25 cellular contexts compared by ENCODE assay signal in the genomic region with DNA sequence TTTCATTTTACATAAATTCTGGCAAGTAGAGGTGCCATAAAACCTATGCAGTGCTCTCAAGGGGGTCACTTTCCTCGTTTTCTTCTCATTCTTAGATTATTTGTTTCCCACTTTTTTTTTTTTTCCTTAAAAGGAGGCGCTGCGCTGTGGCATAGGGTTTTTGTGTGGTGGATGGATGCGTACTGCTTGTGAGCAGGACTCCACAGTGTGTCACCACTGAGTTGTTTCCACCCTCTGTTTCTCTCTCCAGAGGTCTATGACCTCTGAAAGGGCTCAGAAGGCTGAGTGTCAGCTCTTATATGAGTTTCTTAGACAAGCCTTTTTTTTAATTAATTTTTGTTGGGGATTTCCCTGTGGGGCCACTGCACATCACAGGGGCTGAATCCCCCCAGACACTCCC. TPM values are rescaled to one million over a fixed set of nuclear protein-coding genes. Genes with fewer than 3 reads are reported as not detected.
DNase-seq lines count a peak whose midpoint lies in the region; ATAC-seq, FAIRE-seq and TF ChIP-seq lines count a peak whose summit lies in the region.
"Had no signal": no experiment of that assay in that cellular context is flagged by ENCODE, and none has a peak within 500 bp of the region (broad histone marks: within the 10 kb centered on the region; RNA-seq: fewer than 3 reads in every experiment).

No MANE protein-coding gene starts in this region.

- H3K36me3 Mint-ChIP-seq in endodermal cell (ENCODE audit: low read depth) = peaks cover 6% of the 10 kb centered on the region
- no peaks in the 10 kb centered on the region for H3K36me3 Mint-ChIP-seq in CD4-positive, alpha-beta memory T cell
- H3K36me3 Mint-ChIP-seq: CD8-positive, alpha-beta T cell had no signal

- H3K4me1 ChIP-seq in A549 (peaks cover 12% of the 10 kb centered on the region; the same call in 2 of the 3 replicates), Loucy (ENCODE audit: insufficient read depth, low read length, poor library complexity, severe bottlenecking) (peaks cover 7% of the 10 kb centered on the region), endodermal cell (ENCODE audit: control insufficient read depth, insufficient read depth, low read length) (peaks cover 3% of the 10 kb centered on the region), pancreas (no peaks in the 10 kb centered on the region)
- H3K4me1 ChIP-seq in CD4-positive, alpha-beta memory T cell (ENCODE audit: insufficient read depth, low read length) = no peaks in the 10 kb centered on the region
- H3K4me1 ChIP-seq: SJCRH30, uterus had no signal

- no peaks in the 10 kb centered on the region for H4K20me1 ChIP-seq in Loucy (ENCODE audit: insufficient read depth, low read length, poor library complexity, severe bottlenecking)

- peak in 1 of 2 experiments; percentile 49 for DNase-seq in A549 (ENCODE audit: low read depth in 1 of 2, low spot score in 1 of 2)
- peak; percentile 17 for DNase-seq in RPMI7951 (ENCODE audit: low read depth)
- no peak for DNase-seq in endodermal cell
- no peak for DNase-seq in NCI-H510A (lab: John Stamatoyannopoulos, UW)
- DNase-seq in AG20443 (ENCODE audit: low spot score) = no peak
- no peak for DNase-seq in pancreas
- DNase-seq in CD4-positive, alpha-beta memory T cell = no peak
- DNase-seq: activated CD4-positive, alpha-beta T cell treated with anti-CD3 and anti-CD28 coated beads, Interleukin-2, amount 50 U/mL, for 4 hours; activated naive CD4-positive, alpha-beta T cell treated with Interleukin-2 at 50 U/mL for 16 hours; activated T-cell treated with anti-CD3 and anti-CD28 coated beads, Interleukin-2, amount 50 U/mL, for 1 hour; aorta; CD8-positive, alpha-beta T cell; DMS53; foreskin melanocyte; islet precursor cell; NCI-H526 treated with DMSO at 0.1 percent for 48 hours; retina; SJCRH30; substantia nigra; uterus had no signal

- no peaks in the 10 kb centered on the region for H3K9me3 ChIP-seq in A549
- H3K9me3 ChIP-seq in Loucy (ENCODE audit: insufficient read depth, low read depth, low read length) = no peaks in the 10 kb centered on the region
- peaks cover 47% of the 10 kb centered on the region for H3K9me3 ChIP-seq in endodermal cell (ENCODE audit: control insufficient read depth, low read length)
- H3K9me3 ChIP-seq in pancreas = no peaks in the 10 kb centered on the region
- H3K9me3 ChIP-seq in CD4-positive, alpha-beta memory T cell (ENCODE audit: control insufficient read depth in 1 of 2, low read length in 2 of 2) = no peaks in the 10 kb centered on the region
- H3K9me3 ChIP-seq: uterus had no signal

- FAIRE-seq in A549 (lab: Jason Lieb, UNC) (no peak), pancreas (lab: Jason Lieb, UNC) (no peak)
- FAIRE-seq: GM12892 had no signal

- no peak overlapping the region for H3K27ac ChIP-seq in A549
- H3K27ac ChIP-seq in endodermal cell (ENCODE audit: low read depth, low read length) = no peak overlapping the region
- H3K27ac ChIP-seq in pancreas = no peak overlapping the region
- H3K27ac ChIP-seq in CD4-positive, alpha-beta memory T cell (ENCODE audit: low read depth, low read length) = no peak overlapping the region
- H3K27ac ChIP-seq: SJCRH30, uterus had no signal

- no peak for TF ChIP-seq EP300 in A549 (IDR thresholded peaks at IDR 0.05)

- peaks cover 38% of the 10 kb centered on the region for H3K9me3 Mint-ChIP-seq in endodermal cell
- no peaks in the 10 kb centered on the region for H3K9me3 Mint-ChIP-seq in CD4-positive, alpha-beta memory T cell
- H3K9me3 Mint-ChIP-seq: CD8-positive, alpha-beta T cell; central memory CD8-positive, alpha-beta T cell had no signal

- WGBS in A549 (ENCODE audit: missing lambda C conversion rate) = 52% methylated on average over 4 of the region's 4 CpGs
- whole genome bisulfite sequencing in endodermal cell (ENCODE audit: insufficient coverage in 1 of 2, insufficient read length in 1 of 2), 2 experiments = 67 to 78% methylated on average over 1 to 4 of the region's 4 CpGs
- WGBS in pancreas, 2 donors = 56 to 59% methylated on average over 4 of the region's 4 CpGs

- no peak overlapping the region for H3K9ac ChIP-seq in Loucy (ENCODE audit: low read depth, low read length, poor library complexity, severe bottlenecking)
- no peak overlapping the region for H3K9ac ChIP-seq in endodermal cell (ENCODE audit: extremely low read depth, low read length, poor library complexity, severe bottlenecking)

- H3K27me3 Mint-ChIP-seq in endodermal cell (ENCODE audit: insufficient read depth) = peaks cover 11% of the 10 kb centered on the region
- H3K27me3 Mint-ChIP-seq in CD4-positive, alpha-beta memory T cell = peaks cover 3 to 4% of the 10 kb centered on the region in 2 donors
- H3K27me3 Mint-ChIP-seq: central memory CD8-positive, alpha-beta T cell had no signal

- intact Hi-C loops in pancreas (cut with DNase I) = no loop called here
- intact Hi-C loops in CD4-positive, alpha-beta memory T cell (cut with micrococcal nuclease) = no loop called here

- H3K4me2 ChIP-seq in A549 = no peak overlapping the region
- peak overlapping the region; percentile 51 for H3K4me2 ChIP-seq in Loucy (ENCODE audit: low read depth, low read length, poor library complexity, severe bottlenecking)

- no peaks in the 10 kb centered on the region for H3K4me1 Mint-ChIP-seq in endodermal cell
- H3K4me1 Mint-ChIP-seq in CD4-positive, alpha-beta memory T cell = peaks cover 0 to 5% (median under 1%) of the 10 kb centered on the region in 4 donors
- H3K4me1 Mint-ChIP-seq: WTC11 had no signal

- TF ChIP-seq RAD21 in A549 (conservative IDR thresholded peaks at IDR 0.05 in 1 of 2, IDR thresholded peaks at IDR 0.05 in 1 of 2) = no peak

- no peaks in the 10 kb centered on the region for H3K79me2 ChIP-seq in Loucy (ENCODE audit: insufficient read depth, low read length)

- peak overlapping the region; percentile 55; the same call in 1 of the 2 replicates for H2AFZ ChIP-seq in Loucy (ENCODE audit: low read length)

- H3K4me3 ChIP-seq in A549 (no peak overlapping the region), Loucy (ENCODE audit: low read length, poor library complexity, severe bottlenecking) (peak overlapping the region; percentile 32), endodermal cell (ENCODE audit: low read length) (no peak overlapping the region), pancreas (no peak overlapping the region)
- no peak overlapping the region for H3K4me3 ChIP-seq in CD4-positive, alpha-beta memory T cell (ENCODE audit: low read length in 2 of 2)
- H3K4me3 ChIP-seq: lung, SJCRH30, uterus had no signal

- no peak for TF ChIP-seq CTCF in A549 (IDR thresholded peaks at IDR 0.05)
- TF ChIP-seq CTCF in Loucy (conservative IDR thresholded peaks at IDR 0.05; ENCODE audit: low read length) = peak; percentile 25; the same call in 1 of the 2 replicates
- peak; percentile 29 for TF ChIP-seq CTCF in endodermal cell (conservative IDR thresholded peaks at IDR 0.05)
- TF ChIP-seq CTCF in pancreas (IDR thresholded peaks at IDR 0.05) = no peak

- H3K4me3 Mint-ChIP-seq in endodermal cell = no peak overlapping the region
- H3K4me3 Mint-ChIP-seq in CD4-positive, alpha-beta memory T cell = no peak overlapping the region
- H3K4me3 Mint-ChIP-seq: CD8-positive, alpha-beta T cell; central memory CD8-positive, alpha-beta T cell; WTC11 had no signal

- no peaks in the 10 kb centered on the region for H3K9me2 ChIP-seq in Loucy (replicated peaks; ENCODE audit: low read depth, low read length)

- H3K27me3 ChIP-seq in Loucy (ENCODE audit: insufficient read depth, low read length, poor library complexity, severe bottlenecking) = no peaks in the 10 kb centered on the region
- no peaks in the 10 kb centered on the region for H3K27me3 ChIP-seq in endodermal cell (ENCODE audit: control insufficient read depth, insufficient read depth, low read length, poor library complexity, severe bottlenecking)
- H3K27me3 ChIP-seq in pancreas = no peaks in the 10 kb centered on the region
- H3K27me3 ChIP-seq in CD4-positive, alpha-beta memory T cell (ENCODE audit: insufficient read depth, low read length) = no peaks in the 10 kb centered on the region
- H3K27me3 ChIP-seq: uterus had no signal

- peak; percentile 66 to 86; a peak in 4 of 6 replicates for ATAC-seq in A549
- ATAC-seq in pancreas = no peak
- ATAC-seq: CD8-positive, alpha-beta T cell; WTC11 had no signal

- H3F3A ChIP-seq in Loucy (ENCODE audit: low read depth) = no peaks in the 10 kb centered on the region

- POLR2A ChIA-PET in A549 (lab: Yijun Ruan, JAX) = no interaction called here
- POLR2A ChIA-PET in CD4-positive, alpha-beta memory T cell (lab: Charles Lee; ENCODE audit: partially characterized antibody) = no interaction called here

- H3K36me3 ChIP-seq in Loucy (ENCODE audit: insufficient read depth, low read length) (no peaks in the 10 kb centered on the region), endodermal cell (ENCODE audit: control insufficient read depth, insufficient read depth, low read length) (no peaks in the 10 kb centered on the region), pancreas (no peaks in the 10 kb centered on the region)
- no peaks in the 10 kb centered on the region for H3K36me3 ChIP-seq in CD4-positive, alpha-beta memory T cell (ENCODE audit: insufficient read depth, low read length)
- H3K36me3 ChIP-seq: SJCRH30, uterus had no signal

- CTCF ChIA-PET in A549 (lab: Yijun Ruan, JAX) = interaction anchor here (2.5 to 2.8 kb wide), 2 partner anchors 9 to 18 kb away, joined by 9 to 16 read pairs; a partner anchor contains a TSS
- CTCF ChIA-PET in CD4-positive, alpha-beta memory T cell (lab: Charles Lee; ENCODE audit: partially characterized antibody) = interaction anchor here (0.9 to 1.2 kb wide), 2 partner anchors 39 to 114 kb away, joined by 3 read pairs; no protein-coding TSS in a partner anchor

- TF ChIP-seq POLR2A in A549 (IDR thresholded peaks at IDR 0.05; ENCODE audit: low read length) = no peak

- no peak overlapping the region for H3K27ac Mint-ChIP-seq in endodermal cell
- H3K27ac Mint-ChIP-seq in CD4-positive, alpha-beta memory T cell = no peak overlapping the region
- H3K27ac Mint-ChIP-seq: CD8-positive, alpha-beta T cell; WTC11 had no signal

RNA-seq across cellular contexts. Expression of a gene that starts 13.6 kb away (rescaled TPM):
- polyA plus RNA-seq in A549 (2011; rRNA removed) = 30.9 and 47.4 TPM in 2 replicates
- polyA plus RNA-seq in A549 (2012; cell fraction: cytosol; rRNA removed) = 90.4 and 94.8 TPM in 2 replicates
- polyA plus RNA-seq in A549 (2012; cell fraction: nucleus; rRNA removed) = 70.3 and 77.1 TPM in 2 replicates
- polyA plus RNA-seq in A549 (2017; fragmentation: RNase III; extraction: RNeasy Plus Mini Kit Qiagen cat#74134 plus additional on column Dnase treatment) = 42.2 to 49.8 TPM (median 44.1 TPM) in 3 replicates
- polyA minus RNA-seq in A549 (2011; rRNA and poly(A)+ RNA removed) = 17.0 and 19.8 TPM in 2 replicates
- 70.2 and 92.2 TPM in 2 replicates for total RNA-seq in RPMI7951 (2014; rRNA removed; shearing (Covaris generic))
- total RNA-seq in endodermal cell = 10 to 100 TPM; 40.9 to 49.7 TPM
- 32.9 TPM for polyA plus RNA-seq in endodermal cell (2013, experiment 1 of 2)
- polyA plus RNA-seq in endodermal cell (2013, experiment 2 of 2) = 36.2 TPM
- 10 to 100 TPM; 28.6 to 42.3 (median 32.6) TPM for total RNA-seq in pancreas
- 10 to 100 TPM; 64.9 to 92.0 TPM for polyA plus RNA-seq in pancreas
- total RNA-seq in CD4-positive, alpha-beta memory T cell = 10 to 100 TPM; 34.8 to 40.5 TPM
- 10 to 100 TPM; 64.3 to 76.6 TPM for polyA plus RNA-seq in CD4-positive, alpha-beta memory T cell

RNA-seq across cellular contexts. Expression of a gene that starts 18.2 kb away (rescaled TPM):
- polyA plus RNA-seq in A549 (2011; rRNA removed) = 90.3 and 90.6 TPM in 2 replicates
- polyA plus RNA-seq in A549 (2012; cell fraction: cytosol; rRNA removed) = 19.1 and 24.3 TPM in 2 replicates
- polyA plus RNA-seq in A549 (2012; cell fraction: nucleus; rRNA removed) = 19.7 and 28.6 TPM in 2 replicates
- polyA plus RNA-seq in A549 (2017; fragmentation: RNase III; extraction: RNeasy Plus Mini Kit Qiagen cat#74134 plus additional on column Dnase treatment) = 42.4 to 43.6 TPM (median 42.5 TPM) in 3 replicates
- 69.9 and 76.2 TPM in 2 replicates for polyA minus RNA-seq in A549 (2011; rRNA and poly(A)+ RNA removed)
- total RNA-seq in RPMI7951 (2014; rRNA removed; shearing (Covaris generic)) = 27.2 and 32.1 TPM in 2 replicates
- 10 to 100 TPM; 42.9 to 53.0 TPM for total RNA-seq in endodermal cell
- 37.6 TPM for polyA plus RNA-seq in endodermal cell (2013, experiment 1 of 2)
- polyA plus RNA-seq in endodermal cell (2013, experiment 2 of 2) = 35.7 TPM
- total RNA-seq in pancreas = 10 to 100 TPM in 5 of 6 donors, 1 to 10 TPM in 1; 9.3 to 18.0 (median 15.6) TPM
- polyA plus RNA-seq in pancreas = 10 to 100 TPM in 1 of 2 donors, 1 to 10 TPM in 1; 6.8 to 15.5 TPM
- 10 to 100 TPM; 32.3 to 33.6 TPM for total RNA-seq in CD4-positive, alpha-beta memory T cell
- 10 to 100 TPM; 10.8 to 18.4 TPM for polyA plus RNA-seq in CD4-positive, alpha-beta memory T cell

RNA-seq across cellular contexts. Expression of a gene that starts 41.4 kb away (rescaled TPM):
- 102 and 114 TPM in 2 replicates for polyA plus RNA-seq in A549 (2011; rRNA removed)
- 284 and 313 TPM in 2 replicates for polyA plus RNA-seq in A549 (2012; cell fraction: cytosol; rRNA removed)
- 167 and 175 TPM in 2 replicates for polyA plus RNA-seq in A549 (2012; cell fraction: nucleus; rRNA removed)
- polyA plus RNA-seq in A549 (2017; fragmentation: RNase III; extraction: RNeasy Plus Mini Kit Qiagen cat#74134 plus additional on column Dnase treatment) = 194 to 205 TPM (median 197 TPM) in 3 replicates
- polyA minus RNA-seq in A549 (2011; rRNA and poly(A)+ RNA removed) = 69.8 and 87.4 TPM in 2 replicates
- 78.5 and 108 TPM in 2 replicates for total RNA-seq in RPMI7951 (2014; rRNA removed; shearing (Covaris generic))
- 100 to 1,000 TPM; 101 to 102 TPM for total RNA-seq in endodermal cell
- 139 TPM for polyA plus RNA-seq in endodermal cell (2013, experiment 1 of 2)
- polyA plus RNA-seq in endodermal cell (2013, experiment 2 of 2) = 127 TPM
- total RNA-seq in pancreas = 10 to 100 TPM; 30.0 to 47.4 (median 44.4) TPM
- 100 to 1,000 TPM; 101 to 109 TPM for polyA plus RNA-seq in pancreas
- 10 to 100 TPM; 81.3 to 83.4 TPM for total RNA-seq in CD4-positive, alpha-beta memory T cell
- 100 to 1,000 TPM; 191 to 224 TPM for polyA plus RNA-seq in CD4-positive, alpha-beta memory T cell

RNA-seq across cellular contexts. Expression of a gene that starts 41.6 kb away (rescaled TPM):
- polyA plus RNA-seq in A549 (2011; rRNA removed) (77.5 and 90.7 TPM in 2 replicates), A549 (2017; fragmentation: RNase III; extraction: RNeasy Plus Mini Kit Qiagen cat#74134 plus additional on column Dnase treatment) (106 to 139 TPM (median 127 TPM) in 3 replicates), pancreas (10 to 100 TPM; 18.4 to 23.2 TPM)
- 135 and 187 TPM in 2 replicates for polyA plus RNA-seq in A549 (2012; cell fraction: cytosol; rRNA removed)
- polyA plus RNA-seq in A549 (2012; cell fraction: nucleus; rRNA removed) = 111 and 119 TPM in 2 replicates
- polyA minus RNA-seq in A549 (2011; rRNA and poly(A)+ RNA removed) = 33.9 and 41.9 TPM in 2 replicates
- 27.8 and 28.1 TPM in 2 replicates for total RNA-seq in RPMI7951 (2014; rRNA removed; shearing (Covaris generic))
- total RNA-seq in endodermal cell (10 to 100 TPM; 18.6 to 31.3 TPM), pancreas (10 to 100 TPM in 2 of 6 donors, 1 to 10 TPM in 4; 4.7 to 13.3 (median 7.9) TPM)
- polyA plus RNA-seq in endodermal cell (2013, experiment 1 of 2) = 19.3 TPM
- polyA plus RNA-seq in endodermal cell (2013, experiment 2 of 2) = 19.2 TPM
- 10 to 100 TPM; 16.9 to 19.4 TPM for total RNA-seq in CD4-positive, alpha-beta memory T cell
- polyA plus RNA-seq in CD4-positive, alpha-beta memory T cell = 10 to 100 TPM; 19.3 to 46.3 TPM

Comparison
In these comparisons a context has a peak if more than half of its experiments do, and no peak if none do; other contexts are left out.
1. ATAC-seq: peak in A549 (2 of 2); none in pancreas (0 of 4).
2. CTCF ChIP-seq: peak in Loucy (single experiment) and endodermal cell (single experiment); none in A549 (single experiment) and pancreas (0 of 4).